In the genomic region with DNA sequence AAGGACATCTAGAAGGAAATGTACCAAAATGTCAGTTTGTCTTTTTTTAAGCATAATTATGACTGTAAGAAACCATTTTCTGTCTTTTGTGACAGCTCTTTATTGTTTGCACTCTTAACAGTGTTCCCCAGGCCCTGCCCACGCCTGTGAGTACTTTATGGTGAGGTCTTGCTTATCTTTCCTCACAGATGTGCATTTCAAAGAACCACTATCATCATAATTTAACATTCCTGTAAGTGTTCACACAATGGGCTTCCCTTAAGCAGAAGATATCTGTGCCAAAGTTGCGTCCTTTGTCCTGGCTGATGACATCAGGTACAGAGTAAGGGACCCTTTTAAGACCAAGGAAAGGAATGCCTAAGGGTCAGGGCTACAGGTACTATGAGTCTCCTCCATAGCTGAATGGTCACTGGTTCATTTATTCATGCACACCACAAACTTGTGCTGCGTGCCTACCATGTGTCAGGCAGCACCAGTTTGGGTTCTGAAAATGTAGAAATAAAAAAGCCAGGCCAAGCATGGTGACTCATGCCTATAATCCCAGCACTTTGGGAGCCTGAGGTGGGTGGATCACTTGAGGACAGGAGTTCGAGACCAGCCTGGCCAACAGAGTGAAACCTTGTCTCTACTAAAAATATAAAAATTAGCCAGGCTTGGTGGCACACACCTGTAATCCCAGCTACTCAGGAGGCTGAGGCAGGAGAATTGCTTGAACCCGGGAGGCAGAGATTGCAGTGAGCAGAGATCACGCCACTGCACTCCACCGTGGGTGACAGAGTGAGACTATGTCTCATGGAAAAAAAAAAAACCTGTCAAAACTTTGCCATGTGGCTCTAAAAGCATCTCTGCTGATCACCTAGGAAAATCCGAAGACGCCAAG, we compare ENCODE assay signal across 38 cellular contexts. TPM values are rescaled to one million over a fixed set of nuclear protein-coding genes. Genes with fewer than 3 reads are reported as not detected.
A peak's percentile ranks its signal among the peaks of the same experiment; 100 is the strongest.
DNase-seq lines count a peak whose midpoint lies in the region; ATAC-seq, FAIRE-seq and TF ChIP-seq lines count a peak whose summit lies in the region.
"Had no signal": no experiment of that assay in that cellular context is flagged by ENCODE, and none has a peak within 500 bp of the region (broad histone marks: within the 10 kb centered on the region; RNA-seq: fewer than 3 reads in every experiment).

No MANE protein-coding gene starts in this region.

- H2AFZ ChIP-seq in K562 (ENCODE audit: low read depth, low read length) (peak overlapping the region; percentile 77), hepatocyte (no peak overlapping the region), HepG2 (ENCODE audit: low read length) (no peak overlapping the region)
- H2AFZ ChIP-seq: PC-9 had no signal

- TF ChIP-seq EP300 in K562 (IDR thresholded peaks at IDR 0.05; ENCODE audit: low read length) (peak; percentile 99), HepG2 (IDR thresholded peaks at IDR 0.05; ENCODE audit: low read depth in 2 of 2, low read length in 2 of 2) (no peak), HepG2 (CRISPR knock-in tag; IDR thresholded peaks at IDR 0.05; ENCODE audit: borderline replicate concordance) (no peak)

- H4K20me1 ChIP-seq in K562 (replicated peaks; ENCODE audit: control insufficient read depth, insufficient read depth, low read length) (no peaks in the 10 kb centered on the region), hepatocyte (ENCODE audit: insufficient read depth, poor library complexity, severe bottlenecking) (no peaks in the 10 kb centered on the region), HepG2 (ENCODE audit: insufficient read depth, low read length) (no peaks in the 10 kb centered on the region)

- no peaks in the 10 kb centered on the region for H3K9me3 ChIP-seq in Caco-2
- H3K9me3 ChIP-seq in K562 (replicated peaks; ENCODE audit: control insufficient read depth, insufficient read depth, low read depth, low read length), result no peaks in the 10 kb centered on the region
- H3K9me3 ChIP-seq in hepatocyte (ENCODE audit: low read depth), result no peaks in the 10 kb centered on the region
- H3K9me3 ChIP-seq in HepG2 (ENCODE audit: low read length), result no peaks in the 10 kb centered on the region
- H3K9me3 ChIP-seq: BE2C, left lung, tibial artery, vagina had no signal

- H3K9me1 ChIP-seq in K562 (ENCODE audit: control insufficient read depth, insufficient read depth, low read length), result no peaks in the 10 kb centered on the region

- H3K27ac ChIP-seq in K562 (ENCODE audit: extremely low read depth, low read depth, low read length) (peak overlapping the region; percentile 89), hepatocyte (peak overlapping the region; percentile 47), HepG2 (ENCODE audit: extremely low read length, insufficient read depth, low read length) (no peak overlapping the region)
- H3K27ac ChIP-seq: HL-60, left lung, PC-9, tibial artery, vagina had no signal

- 36% methylated on average over 9 of the region's 9 CpGs for WGBS in K562 (ENCODE audit: insufficient coverage, low coverage, missing lambda C conversion rate)
- 77% methylated on average over 9 of the region's 9 CpGs for WGBS in hepatocyte (ENCODE audit: low lambda C conversion rate, missing lambda C conversion rate)
- 48% methylated on average over 8 of the region's 9 CpGs for WGBS in HepG2 (ENCODE audit: low lambda C conversion rate)

- peak overlapping the region; percentile 55 for H3K27ac Mint-ChIP-seq in Caco-2 (ENCODE audit: unreplicated experiment)
- H3K27ac Mint-ChIP-seq in natural killer cell, result no peak overlapping the region
- no peak overlapping the region for H3K27ac Mint-ChIP-seq in activated CD8-positive, alpha-beta T cell treated with anti-CD3 and anti-CD28 coated beads, Interleukin-2, amount 10 ng/mL, durations not matched to agents 7 days and 5 days
- H3K27ac Mint-ChIP-seq: activated B cell treated with CpG ODN at 0.5 μM for 24 hours; activated CD8-positive, alpha-beta memory T cell treated with anti-CD3 and anti-CD28 coated beads, Interleukin-2, amount 10 ng/mL, durations not matched to agents 7 days and 5 days; activated naive CD8-positive, alpha-beta T cell treated with anti-CD3 and anti-CD28 coated beads, Interleukin-2, amount 10 ng/mL, durations not matched to agents 7 days and 5 days; CD8-positive, alpha-beta T cell; stimulated activated naive CD8-positive, alpha-beta T cell treated with anti-CD3 and anti-CD28 coated beads, Interleukin-15, amount 100 ng/mL, for 72 hours had no signal

- TF ChIP-seq POLR2A in K562 (conservative IDR thresholded peaks at IDR 0.05), result no peak
- no peak for TF ChIP-seq POLR2A in HepG2 (IDR thresholded peaks at IDR 0.05; ENCODE audit: insufficient read depth in 1 of 2, low read depth in 2 of 2, low read length in 2 of 2)

- H3K36me3 Mint-ChIP-seq in Caco-2 (ENCODE audit: insufficient read depth, unreplicated experiment), result peaks cover 6% of the 10 kb centered on the region
- H3K36me3 Mint-ChIP-seq in natural killer cell, result no peaks in the 10 kb centered on the region
- H3K36me3 Mint-ChIP-seq in activated CD8-positive, alpha-beta T cell treated with anti-CD3 and anti-CD28 coated beads, Interleukin-2, amount 10 ng/mL, durations not matched to agents 7 days and 5 days (ENCODE audit: low read depth), result no peaks in the 10 kb centered on the region
- H3K36me3 Mint-ChIP-seq: activated CD8-positive, alpha-beta memory T cell treated with anti-CD3 and anti-CD28 coated beads, Interleukin-2, amount 10 ng/mL, durations not matched to agents 7 days and 5 days; activated naive CD8-positive, alpha-beta T cell treated with anti-CD3 and anti-CD28 coated beads, Interleukin-2, amount 10 ng/mL, durations not matched to agents 7 days and 5 days; CD8-positive, alpha-beta T cell had no signal

- peak overlapping the region; percentile 67 for H3K4me2 ChIP-seq in K562 (ENCODE audit: insufficient read depth, low read length)
- no peak overlapping the region for H3K4me2 ChIP-seq in hepatocyte
- H3K4me2 ChIP-seq in HepG2 (ENCODE audit: low read depth, low read length), result no peak overlapping the region
- H3K4me2 ChIP-seq: PC-9 had no signal

- H3K36me3 ChIP-seq in Caco-2 (ENCODE audit: control insufficient read depth, insufficient read depth, low read length), result no peaks in the 10 kb centered on the region
- no peaks in the 10 kb centered on the region for H3K36me3 ChIP-seq in K562 (ENCODE audit: control insufficient read depth, insufficient read depth, low read length)
- H3K36me3 ChIP-seq in hepatocyte (replicated peaks; ENCODE audit: insufficient read depth, low read depth), result no peaks in the 10 kb centered on the region
- no peaks in the 10 kb centered on the region for H3K36me3 ChIP-seq in HepG2 (replicated peaks in 1 of 2; ENCODE audit: control insufficient read depth in 1 of 2, insufficient read depth in 2 of 2, low read length in 2 of 2)
- H3K36me3 ChIP-seq: BE2C, left lung, tibial artery, vagina had no signal

- POLR2A ChIA-PET in Caco-2 (lab: Charles Lee), result interaction anchor here (0.6 to 1.3 kb wide), 3 partner anchors 54 to 348 kb away, joined by 3 to 6 read pairs (median 5); a partner anchor contains a TSS
- POLR2A ChIA-PET in K562 (lab: Yijun Ruan, JAX), result interaction anchor here (0.6 to 2.6 kb wide), 14 partner anchors 10 to 637 kb away, joined by 3 to 12 read pairs (median 3); no protein-coding TSS in a partner anchor
- POLR2A ChIA-PET in HepG2 (lab: Yijun Ruan, JAX), result no interaction called here
- POLR2A ChIA-PET in activated CD8-positive, alpha-beta T cell treated with anti-CD3 and anti-CD28 coated beads, Interleukin-2, amount 10 ng/mL, durations not matched to agents 7 days and 5 days (lab: Charles Lee), result no interaction called here

- BruUV-seq in Caco-2 (replicated peaks; lab: Mats Ljungman, UMichigan) (no TSS peak), K562 (replicated peaks; lab: Mats Ljungman, UMichigan) (no TSS peak), HepG2 (replicated peaks; lab: Mats Ljungman, UMichigan) (no TSS peak)

- in situ Hi-C loops in KBM-7 (cut with MboI; ENCODE audit: low pct_unique_long_range_greater_than_20kb, low sequenced_read_pairs), result no loop called here
- in situ Hi-C loops in K562 (cut with MboI), result no loop called here
- in situ Hi-C loops in HepG2 (cut with HindIII; ENCODE audit: extremely low pct_ligation_motif_present, low pct_unique_long_range_greater_than_20kb), result no loop called here

- H3K27me3 ChIP-seq in Caco-2 (replicated peaks; ENCODE audit: control insufficient read depth, insufficient read depth, low read length), result no peaks in the 10 kb centered on the region
- no peaks in the 10 kb centered on the region for H3K27me3 ChIP-seq in K562 (ENCODE audit: control insufficient read depth in 2 of 2, insufficient read depth in 2 of 2, low read length in 2 of 2)
- H3K27me3 ChIP-seq in hepatocyte, result no peaks in the 10 kb centered on the region
- H3K27me3 ChIP-seq in HepG2 (ENCODE audit: control insufficient read depth in 1 of 2, insufficient read depth in 2 of 2, low read length in 2 of 2), result no peaks in the 10 kb centered on the region; a peak in 1 of 5 replicates
- H3K27me3 ChIP-seq: BE2C, vagina had no signal

- H3K27me3 Mint-ChIP-seq in Caco-2 (ENCODE audit: insufficient read depth, unreplicated experiment), result no peaks in the 10 kb centered on the region
- H3K27me3 Mint-ChIP-seq in natural killer cell (ENCODE audit: low read depth in 2 of 2), result peaks cover 10 to 58% of the 10 kb centered on the region in 2 donors
- H3K27me3 Mint-ChIP-seq in activated CD8-positive, alpha-beta T cell treated with anti-CD3 and anti-CD28 coated beads, Interleukin-2, amount 10 ng/mL, durations not matched to agents 7 days and 5 days (ENCODE audit: low read depth), result peaks cover 22% of the 10 kb centered on the region

- no peaks in the 10 kb centered on the region for H3K9me2 ChIP-seq in hepatocyte (replicated peaks; ENCODE audit: insufficient read depth)

- TF ChIP-seq CTCF in Caco-2 (IDR thresholded peaks at IDR 0.05; ENCODE audit: insufficient read depth in 1 of 2, low read depth in 1 of 2, low read length in 1 of 2, severe bottlenecking in 1 of 2, unreplicated experiment in 1 of 2), result no peak
- 0 out of 6 replicates have a peak, but pooled peaks of 1 of the 3 experiments have one; percentile 4 for TF ChIP-seq CTCF in K562 (IDR thresholded peaks at IDR 0.05 in 2 of 3, conservative IDR thresholded peaks at IDR 0.05 in 1 of 3; ENCODE audit: insufficient read depth in 2 of 3, low read depth in 1 of 3, low read length in 3 of 3)
- no peak for TF ChIP-seq CTCF in hepatocyte (IDR thresholded peaks at IDR 0.05; ENCODE audit: poor library complexity)
- no peak for TF ChIP-seq CTCF in HepG2 (CRISPR knock-in tag; IDR thresholded peaks at IDR 0.05)
- TF ChIP-seq CTCF in natural killer cell (IDR thresholded peaks at IDR 0.05), result no peak

- ATAC-seq in K562 (peak; percentile 89), HepG2 (no peak), natural killer cell (no peak)
- no peak for ATAC-seq in activated CD8-positive, alpha-beta T cell treated with anti-CD3 and anti-CD28 coated beads, Interleukin-2, amount 10 ng/mL, durations not matched to agents 7 days and 5 days
- ATAC-seq: activated CD8-positive, alpha-beta memory T cell treated with anti-CD3 and anti-CD28 coated beads, Interleukin-2, amount 10 ng/mL, durations not matched to agents 7 days and 5 days; CD8-positive, alpha-beta T cell; left lung; sciatic nerve; stimulated activated naive CD8-positive, alpha-beta T cell treated with anti-CD3 and anti-CD28 coated beads, Interleukin-15, amount 100 ng/mL, for 72 hours had no signal

- peak; percentile 97 for FAIRE-seq in K562 (lab: Jason Lieb, UNC)
- FAIRE-seq in HepG2 (lab: Jason Lieb, UNC), result no peak
- FAIRE-seq: endometrium, GM12878, GM19239, H1 had no signal

- H3K9ac ChIP-seq in K562 (ENCODE audit: insufficient read depth in 1 of 2, low read depth in 2 of 2, low read length in 2 of 2) (peak overlapping the region; percentile 11 to 69; a peak in 3 of 4 replicates), HepG2 (ENCODE audit: insufficient read depth, low read depth, low read length) (no peak overlapping the region)

- H3K79me2 ChIP-seq in K562 (ENCODE audit: control insufficient read depth, insufficient read depth, low read length) (no peaks in the 10 kb centered on the region), hepatocyte (no peaks in the 10 kb centered on the region), HepG2 (ENCODE audit: insufficient read depth, low read length) (no peaks in the 10 kb centered on the region)

- H3K4me3 ChIP-seq in Caco-2 (ENCODE audit: low read depth, low read length) (no peak overlapping the region), K562 (no peak overlapping the region), hepatocyte (no peak overlapping the region), HepG2 (replicated peaks in 1 of 3; ENCODE audit: insufficient read depth in 1 of 3, low read depth in 2 of 3, low read length in 3 of 3) (no peak overlapping the region)
- H3K4me3 ChIP-seq: GM12878, left lung, PC-9, tibial artery, vagina had no signal

- intact Hi-C loops in Caco-2 (cut with micrococcal nuclease; ENCODE audit: unreplicated experiment) (loop anchor here (1.0 to 10.0 kb wide), 5 partner anchors 21 to 292 kb away; no protein-coding TSS in a partner anchor), K562 (cut with micrococcal nuclease) (loop anchor here (2.0 to 5.0 kb wide), 2 partner anchors 54 to 95 kb away; a partner anchor contains a TSS), HepG2 (cut with micrococcal nuclease; ENCODE audit: unreplicated experiment) (no loop called here), natural killer cell (cut with micrococcal nuclease) (no loop called here)

- H3K4me1 ChIP-seq in Caco-2 (peaks cover 81% of the 10 kb centered on the region), K562 (replicated peaks in 1 of 2; ENCODE audit: control insufficient read depth in 2 of 2, insufficient read depth in 2 of 2, low read length in 2 of 2) (peaks cover 43 to 67% of the 10 kb centered on the region in 2 experiments), hepatocyte (ENCODE audit: insufficient read depth) (peaks cover 4% of the 10 kb centered on the region), HepG2 (ENCODE audit: insufficient read depth, low read length) (peaks cover 7% of the 10 kb centered on the region)
- H3K4me1 ChIP-seq: BE2C had no signal

- no peak overlapping the region for H3K4me3 Mint-ChIP-seq in Caco-2 (ENCODE audit: unreplicated experiment)
- H3K4me3 Mint-ChIP-seq in natural killer cell, result no peak overlapping the region
- H3K4me3 Mint-ChIP-seq in activated CD8-positive, alpha-beta T cell treated with anti-CD3 and anti-CD28 coated beads, Interleukin-2, amount 10 ng/mL, durations not matched to agents 7 days and 5 days, result no peak overlapping the region
- H3K4me3 Mint-ChIP-seq: activated B cell treated with CpG ODN at 0.5 μM for 24 hours; activated CD8-positive, alpha-beta memory T cell treated with anti-CD3 and anti-CD28 coated beads, Interleukin-2, amount 10 ng/mL, durations not matched to agents 7 days and 5 days; activated naive CD8-positive, alpha-beta T cell treated with anti-CD3 and anti-CD28 coated beads, Interleukin-2, amount 10 ng/mL, durations not matched to agents 7 days and 5 days; CD8-positive, alpha-beta T cell; stimulated activated naive CD8-positive, alpha-beta T cell treated with anti-CD3 and anti-CD28 coated beads, Interleukin-15, amount 100 ng/mL, for 72 hours had no signal

- DNase-seq in Caco-2 (peak; percentile 83 to 94), KBM-7 (peak; percentile 78), K562 (ENCODE audit: extremely low read depth in 1 of 4, low spot score in 3 of 4) (peak; percentile 85 to 96 (median 88)), hepatocyte (ENCODE audit: low spot score) (no peak), HepG2 (ENCODE audit: low spot score) (no peak), natural killer cell (no peak), SW 1271 (lab: John Stamatoyannopoulos, UW) (no peak)
- no peak for DNase-seq in activated CD8-positive, alpha-beta T cell treated with anti-CD3 and anti-CD28 coated beads, Interleukin-2, amount 10 ng/mL, durations not matched to agents 7 days and 5 days
- DNase-seq: activated B cell treated with CpG ODN at 0.5 μM for 24 hours; activated CD8-positive, alpha-beta memory T cell treated with anti-CD3 and anti-CD28 coated beads, Interleukin-2, amount 10 ng/mL, durations not matched to agents 7 days and 5 days; activated gamma-delta T cell treated with Interleukin-2 at 50 U/mL for 16 hours; activated naive CD8-positive, alpha-beta T cell treated with anti-CD3 and anti-CD28 coated beads, Interleukin-2, amount 10 ng/mL, durations not matched to agents 7 days and 5 days; activated T-cell treated with anti-CD3 and anti-CD28 coated beads, Interleukin-2, amount 50 U/mL, for 48 hours; BE2C; CD8-positive, alpha-beta T cell; central memory CD4-positive, alpha-beta T cell; cortex of kidney; DMS153; left lung; MV-4-11; NCI-H1436 treated with DMSO at 0.1 percent for 48 hours; NCI-H2081 treated with DMSO at 0.1 percent for 48 hours; NCI-H226; NCI-H526 treated with DMSO at 0.1 percent for 48 hours; NK-92 treated with Interleukin-12 subunit alpha and Interleukin-12 subunit beta, amount 100 ng/mL, for 24 hours; PC-9; SHP77 treated with DMSO at 0.1 percent for 48 hours; stimulated activated CD4-positive, alpha-beta T cell treated with anti-CD3 and anti-CD28 coated beads, Interleukin-12 subunit alpha, Interleukin-12 subunit beta, amount 100 ng/mL, for 4 hours; stimulated activated CD4-positive, alpha-beta T cell treated with anti-CD3 and anti-CD28 coated beads, Interleukin-2, amount 100 ng/mL, for 48 hours; stimulated activated naive CD8-positive, alpha-beta T cell treated with anti-CD3 and anti-CD28 coated beads, Interleukin-15, amount 100 ng/mL, for 72 hours; tibial artery had no signal

- H3K4me1 Mint-ChIP-seq in Caco-2 (ENCODE audit: low read depth, unreplicated experiment) (peaks cover 68% of the 10 kb centered on the region), natural killer cell (no peaks in the 10 kb centered on the region)
- H3K4me1 Mint-ChIP-seq in activated CD8-positive, alpha-beta T cell treated with anti-CD3 and anti-CD28 coated beads, Interleukin-2, amount 10 ng/mL, durations not matched to agents 7 days and 5 days (ENCODE audit: low read depth), result no peaks in the 10 kb centered on the region
- H3K4me1 Mint-ChIP-seq: activated CD8-positive, alpha-beta memory T cell treated with anti-CD3 and anti-CD28 coated beads, Interleukin-2, amount 10 ng/mL, durations not matched to agents 7 days and 5 days had no signal

- H3K9me3 Mint-ChIP-seq in Caco-2 (ENCODE audit: unreplicated experiment), result peaks cover 25% of the 10 kb centered on the region
- H3K9me3 Mint-ChIP-seq in natural killer cell, result no peaks in the 10 kb centered on the region
- no peaks in the 10 kb centered on the region for H3K9me3 Mint-ChIP-seq in activated CD8-positive, alpha-beta T cell treated with anti-CD3 and anti-CD28 coated beads, Interleukin-2, amount 10 ng/mL, durations not matched to agents 7 days and 5 days (ENCODE audit: insufficient read depth)
- H3K9me3 Mint-ChIP-seq: activated B cell treated with CpG ODN at 0.5 μM for 24 hours; activated naive CD8-positive, alpha-beta T cell treated with anti-CD3 and anti-CD28 coated beads, Interleukin-2, amount 10 ng/mL, durations not matched to agents 7 days and 5 days; CD8-positive, alpha-beta T cell; stimulated activated naive CD8-positive, alpha-beta T cell treated with anti-CD3 and anti-CD28 coated beads, Interleukin-15, amount 100 ng/mL, for 72 hours had no signal

- CTCF ChIA-PET in Caco-2 (lab: Charles Lee), result interaction anchor here (1.0 to 1.6 kb wide), 2 partner anchors 13 to 22 kb away, joined by 3 to 5 read pairs; no protein-coding TSS in a partner anchor
- CTCF ChIA-PET in K562 (lab: Yijun Ruan, JAX; ENCODE audit: low intra/inter-chr PET ratio), result interaction anchor here (0.6 to 1.1 kb wide), 2 partner anchors 29 to 742 kb away, joined by 3 read pairs; no protein-coding TSS in a partner anchor
- CTCF ChIA-PET in HepG2 (lab: Yijun Ruan, JAX; ENCODE audit: low intra/inter-chr PET ratio, low total read pairs), result no interaction called here
- CTCF ChIA-PET in activated CD8-positive, alpha-beta T cell treated with anti-CD3 and anti-CD28 coated beads, Interleukin-2, amount 10 ng/mL, durations not matched to agents 7 days and 5 days (lab: Charles Lee), result no interaction called here

- TF ChIP-seq RAD21 in K562 (CRISPR knock-in tag; conservative IDR thresholded peaks at IDR 0.05 in 1 of 2, IDR thresholded peaks at IDR 0.05 in 1 of 2) (peak in 1 of 2 experiments; percentile 38; a peak in 3 of 4 replicates), HepG2 (CRISPR knock-in tag; IDR thresholded peaks at IDR 0.05) (no peak)

RNA-seq across cellular contexts. Expression of a gene that starts 55.4 kb away (rescaled TPM):
- total RNA-seq in Caco-2 (2022), result 84.5 and 87.3 TPM in 2 replicates
- total RNA-seq in K562 (2011; cell fraction: chromatin; rRNA removed; ENCODE audit: low replicate concordance), result 88.0 and 129 TPM in 2 replicates
- 64.0 and 66.8 TPM in 2 replicates for total RNA-seq in K562 (2011; cell fraction: nucleolus; rRNA removed)
- 80.4 and 113 TPM in 2 replicates for total RNA-seq in K562 (2011; cell fraction: nucleoplasm; rRNA removed)
- total RNA-seq in K562 (2014; rRNA removed), result 25.7 and 25.8 TPM in 2 replicates
- total RNA-seq in K562 (2014; rRNA removed; fragmentation: Illumina TruSeq; extraction: Trizol), result 26.3 and 29.8 TPM in 2 replicates
- total RNA-seq in K562 (2015; rRNA removed; fragmentation: Illumina TruSeq; extraction: Trizol), result 33.2 and 33.7 TPM in 2 replicates
- 29.1 and 29.2 TPM in 2 replicates for total RNA-seq in K562 (2021)
- polyA plus RNA-seq in K562 (2011; rRNA removed), result 44.4 and 59.6 TPM in 2 replicates
- 26.6 and 30.8 TPM in 2 replicates for polyA plus RNA-seq in K562 (2011; cell fraction: cytosol; rRNA removed)
- 92.1 and 137 TPM in 2 replicates for polyA plus RNA-seq in K562 (2011; cell fraction: nucleus; rRNA removed)
- 24.3 and 28.6 TPM in 2 replicates for polyA plus RNA-seq in K562 (2012)
- polyA plus RNA-seq in K562 (2014; fragmentation: Illumina TruSeq; extraction: Trizol), result 30.5 and 33.7 TPM in 2 replicates
- polyA plus RNA-seq in K562 (2014; fragmentation: Nextera tagmentation; extraction: Ambion mirVana), result 10 to 100 TPM; 10.9 to 11.1 TPM
- polyA plus RNA-seq in K562 (2014; rRNA removed), result 26.7 and 27.7 TPM in 2 replicates
- 58.5 and 80.6 TPM in 2 replicates for polyA minus RNA-seq in K562 (2011; rRNA and poly(A)+ RNA removed)
- 21.7 and 34.5 TPM in 2 replicates for polyA minus RNA-seq in K562 (2011; cell fraction: cytosol; rRNA and poly(A)+ RNA removed)
- 64.1 and 102 TPM in 2 replicates for polyA minus RNA-seq in K562 (2011; cell fraction: nucleus; rRNA and poly(A)+ RNA removed)
- total RNA-seq in hepatocyte, result 24.9 and 29.1 TPM in 2 replicates
- 5.2 and 7.1 TPM in 2 replicates for polyA plus RNA-seq in hepatocyte
- 13.2 and 13.4 TPM in 2 replicates for total RNA-seq in HepG2 (2016; rRNA removed; fragmentation: Illumina TruSeq; extraction: Trizol)
- 7.4 and 9.4 TPM in 2 replicates for total RNA-seq in HepG2 (2016; cell fraction: cytosol; rRNA removed; fragmentation: Illumina TruSeq; extraction: Trizol; ENCODE audit: low read depth)
- 12.7 and 13.0 TPM in 2 replicates for total RNA-seq in HepG2 (2016; cell fraction: insoluble cytoplasmic fraction; rRNA removed; fragmentation: Illumina TruSeq; extraction: Trizol)
- total RNA-seq in HepG2 (2016; cell fraction: membrane; rRNA removed; fragmentation: Illumina TruSeq; extraction: Trizol), result 11.4 and 13.2 TPM in 2 replicates
- total RNA-seq in HepG2 (2016; cell fraction: nucleus; rRNA removed; fragmentation: Illumina TruSeq; extraction: Trizol), result 16.5 and 19.7 TPM in 2 replicates
- 14.6 and 17.6 TPM in 2 replicates for polyA plus RNA-seq in HepG2 (2011; rRNA removed)
- 6.0 and 9.4 TPM in 2 replicates for polyA plus RNA-seq in HepG2 (2011; cell fraction: cytosol; rRNA removed)
- polyA plus RNA-seq in HepG2 (2011; cell fraction: nucleus; rRNA removed), result 10.5 and 11.7 TPM in 2 replicates
- 6.7 and 7.4 TPM in 2 replicates for polyA plus RNA-seq in HepG2 (2012)
- polyA plus RNA-seq in HepG2 (2016; cell fraction: cytosol; fragmentation: Illumina TruSeq; extraction: Trizol; ENCODE audit: low read depth), result 2.0 and 2.2 TPM in 2 replicates
- 11.4 and 12.2 TPM in 2 replicates for polyA plus RNA-seq in HepG2 (2016; cell fraction: insoluble cytoplasmic fraction; fragmentation: Illumina TruSeq; extraction: Trizol; ENCODE audit: low read depth)
- 7.8 and 9.4 TPM in 2 replicates for polyA plus RNA-seq in HepG2 (2016; cell fraction: membrane; fragmentation: Illumina TruSeq; extraction: Trizol; ENCODE audit: low read depth)
- polyA plus RNA-seq in HepG2 (2016; cell fraction: nucleus; fragmentation: Illumina TruSeq; extraction: Trizol; ENCODE audit: insufficient read depth, low read depth), result 14.4 and 16.1 TPM in 2 replicates
- 44.7 and 70.6 TPM in 2 replicates for polyA minus RNA-seq in HepG2 (2011; rRNA and poly(A)+ RNA removed; ENCODE audit: low replicate concordance)
- polyA minus RNA-seq in HepG2 (2011; cell fraction: cytosol; rRNA and poly(A)+ RNA removed), result 9.5 and 12.5 TPM in 2 replicates
- 49.2 and 50.1 TPM in 2 replicates for polyA minus RNA-seq in HepG2 (2011; cell fraction: nucleus; rRNA and poly(A)+ RNA removed)
- total RNA-seq in natural killer cell, result 10 to 100 TPM; 18.3 to 35.6 (median 20.8) TPM
- 10 to 100 TPM; 11.2 to 12.0 TPM for total RNA-seq in activated CD8-positive, alpha-beta T cell treated with anti-CD3 and anti-CD28 coated beads, Interleukin-2, amount 10 ng/mL, durations not matched to agents 7 days and 5 days

Comparison
In these comparisons a context has a peak if more than half of its experiments do, and no peak if none do; other contexts are left out.
1. DNase-seq: peak in Caco-2 (2 of 2), KBM-7 (single experiment) and K562 (4 of 4); none in hepatocyte (single experiment), HepG2 (single experiment), natural killer cell (single experiment), SW 1271 (0 of 2) and activated CD8-positive, alpha-beta T cell treated with anti-CD3 and anti-CD28 coated beads, Interleukin-2, amount 10 ng/mL, durations not matched to agents 7 days and 5 days (single experiment).
2. CTCF ChIA-PET loops: an anchor here in Caco-2 (1.0 to 1.6 kb wide) and K562 (0.6 to 1.1 kb wide); none called in HepG2 and activated CD8-positive, alpha-beta T cell treated with anti-CD3 and anti-CD28 coated beads, Interleukin-2, amount 10 ng/mL, durations not matched to agents 7 days and 5 days.
3. POLR2A ChIA-PET loops: an anchor here in Caco-2 (0.6 to 1.3 kb wide) and K562 (0.6 to 2.6 kb wide); none called in HepG2 and activated CD8-positive, alpha-beta T cell treated with anti-CD3 and anti-CD28 coated beads, Interleukin-2, amount 10 ng/mL, durations not matched to agents 7 days and 5 days.
4. intact Hi-C loops: an anchor here in Caco-2 (1.0 to 10.0 kb wide) and K562 (2.0 to 5.0 kb wide); none called in HepG2 and natural killer cell.